32 cellular contexts compared by ENCODE assay signal in the genomic region with DNA sequence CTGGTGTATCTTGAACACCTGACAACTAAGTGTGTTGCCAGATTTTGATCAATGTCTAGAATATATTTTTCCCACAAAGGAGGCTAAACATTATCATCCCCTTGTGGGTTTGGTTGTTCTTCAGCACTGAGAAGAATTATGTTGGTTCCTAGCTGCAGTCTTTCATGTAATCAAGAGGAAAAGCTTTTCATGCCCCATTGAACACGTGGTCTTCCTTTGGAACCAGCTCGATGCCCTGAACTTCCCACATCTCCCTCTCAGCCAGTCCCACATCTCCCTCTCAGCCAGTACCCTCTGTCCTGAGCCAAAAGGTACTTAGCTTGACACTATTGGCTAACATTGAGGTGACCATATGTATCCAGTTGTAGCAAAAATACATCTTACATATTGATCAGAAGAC.
"Had no signal": no experiment of that assay in that cellular context is flagged by ENCODE, and none has a peak within 500 bp of the region (broad histone marks: within the 10 kb centered on the region; RNA-seq: fewer than 3 reads in every experiment).

No MANE protein-coding gene starts in this region.

- H3K4me3 Mint-ChIP-seq: activated CD4-positive, alpha-beta memory T cell treated with anti-CD3 and anti-CD28 coated beads for 36 hours; activated CD4-positive, alpha-beta T cell treated with anti-CD3 and anti-CD28 coated beads for 36 hours; activated CD4-positive, alpha-beta T cell treated with anti-CD3 and anti-CD28 coated beads, Interleukin-2, amount 10 ng/mL, durations not matched to agents 24 days and 14 days; activated CD8-positive, alpha-beta memory T cell treated with anti-CD3 and anti-CD28 coated beads, Interleukin-2, amount 10 ng/mL, durations not matched to agents 7 days and 5 days; activated CD8-positive, alpha-beta T cell treated with anti-CD3 and anti-CD28 coated beads, Interleukin-2, amount 10 ng/mL, durations not matched to agents 7 days and 5 days; activated naive CD4-positive, alpha-beta T cell treated with anti-CD3 and anti-CD28 coated beads, Interleukin-2, amount 10 ng/mL, durations not matched to agents 7 days and 5 days; activated naive CD8-positive, alpha-beta T cell treated with anti-CD3 and anti-CD28 coated beads, Interleukin-2, amount 10 ng/mL, durations not matched to agents 7 days and 5 days; activated T-cell treated with anti-CD3 and anti-CD28 coated beads, Interleukin-2, amount 50 U/mL, for 24 hours; activated T-cell treated with anti-CD3 and anti-CD28 coated beads, Interleukin-2, amount 50 U/mL, for 72 hours; central memory CD8-positive, alpha-beta T cell; effector memory CD8-positive, alpha-beta T cell; T-helper 17 cell; T-helper 2 cell treated with Interferon-gamma antibody and Interleukin-4, amounts not matched to agents 5 μg/mL and 100 μg/mL, for 36 hours had no signal

- FAIRE-seq: bronchial epithelial cell, frontal cortex had no signal

- H3K27ac ChIP-seq: ascending aorta, brain microvascular endothelial cell, coronary artery, heart left ventricle had no signal

- H3K4me1 Mint-ChIP-seq: activated CD4-positive, alpha-beta T cell treated with anti-CD3 and anti-CD28 coated beads for 36 hours had no signal

- H3K27ac Mint-ChIP-seq: activated CD4-positive, alpha-beta memory T cell treated with anti-CD3 and anti-CD28 coated beads for 36 hours; activated CD4-positive, alpha-beta T cell treated with anti-CD3 and anti-CD28 coated beads for 36 hours; activated CD4-positive, alpha-beta T cell treated with anti-CD3 and anti-CD28 coated beads, Interleukin-2, amount 10 ng/mL, durations not matched to agents 24 days and 14 days; activated CD8-positive, alpha-beta memory T cell treated with anti-CD3 and anti-CD28 coated beads, Interleukin-2, amount 10 ng/mL, durations not matched to agents 7 days and 5 days; activated CD8-positive, alpha-beta T cell treated with anti-CD3 and anti-CD28 coated beads, Interleukin-2, amount 10 ng/mL, durations not matched to agents 7 days and 5 days; activated naive CD4-positive, alpha-beta T cell treated with anti-CD3 and anti-CD28 coated beads, Interleukin-2, amount 10 ng/mL, durations not matched to agents 7 days and 5 days; activated naive CD8-positive, alpha-beta T cell treated with anti-CD3 and anti-CD28 coated beads, Interleukin-2, amount 10 ng/mL, durations not matched to agents 7 days and 5 days; activated T-cell treated with anti-CD3 and anti-CD28 coated beads, Interleukin-2, amount 50 U/mL, for 24 hours; activated T-cell treated with anti-CD3 and anti-CD28 coated beads, Interleukin-2, amount 50 U/mL, for 72 hours; effector memory CD8-positive, alpha-beta T cell; T-helper 17 cell; T-helper 2 cell treated with Interferon-gamma antibody and Interleukin-4, amounts not matched to agents 5 μg/mL and 100 μg/mL, for 36 hours had no signal

- H3K27me3 ChIP-seq: ascending aorta, brain microvascular endothelial cell, heart left ventricle had no signal

- H3K36me3 ChIP-seq: ascending aorta, brain microvascular endothelial cell, heart left ventricle had no signal

- H3K27me3 Mint-ChIP-seq: activated CD4-positive, alpha-beta memory T cell treated with anti-CD3 and anti-CD28 coated beads for 36 hours; activated CD4-positive, alpha-beta T cell treated with anti-CD3 and anti-CD28 coated beads for 36 hours; activated CD4-positive, alpha-beta T cell treated with anti-CD3 and anti-CD28 coated beads, Interleukin-2, amount 10 ng/mL, durations not matched to agents 24 days and 14 days; activated CD8-positive, alpha-beta memory T cell treated with anti-CD3 and anti-CD28 coated beads, Interleukin-2, amount 10 ng/mL, durations not matched to agents 7 days and 5 days; activated naive CD4-positive, alpha-beta T cell treated with anti-CD3 and anti-CD28 coated beads, Interleukin-2, amount 10 ng/mL, durations not matched to agents 7 days and 5 days; activated T-cell treated with anti-CD3 and anti-CD28 coated beads, Interleukin-2, amount 50 U/mL, for 24 hours; central memory CD8-positive, alpha-beta T cell had no signal

- H3K4me3 ChIP-seq: ascending aorta, coronary artery, heart left ventricle had no signal

- H3K9me3 ChIP-seq: ascending aorta, heart left ventricle had no signal

- H3K36me3 Mint-ChIP-seq: activated CD4-positive, alpha-beta memory T cell treated with anti-CD3 and anti-CD28 coated beads for 36 hours; activated CD8-positive, alpha-beta memory T cell treated with anti-CD3 and anti-CD28 coated beads, Interleukin-2, amount 10 ng/mL, durations not matched to agents 7 days and 5 days; activated naive CD4-positive, alpha-beta T cell treated with anti-CD3 and anti-CD28 coated beads, Interleukin-2, amount 10 ng/mL, durations not matched to agents 7 days and 5 days; activated naive CD4-positive, alpha-beta T cell treated with anti-CD3 and anti-CD28 coated beads, Interleukin-2, amount 50 U/mL, for 72 hours had no signal

- DNase-seq: activated CD4-positive, alpha-beta memory T cell treated with anti-CD3 and anti-CD28 coated beads for 36 hours; activated CD4-positive, alpha-beta T cell treated with anti-CD3 and anti-CD28 coated beads for 36 hours; activated CD4-positive, alpha-beta T cell treated with anti-CD3 and anti-CD28 coated beads, Interleukin-2, amount 10 ng/mL, durations not matched to agents 24 days and 14 days; activated CD4-positive, CD25-positive, alpha-beta regulatory T cell; activated CD4-positive, CD25-positive, alpha-beta regulatory T cell treated with anti-CD3 and anti-CD28 coated beads, Interleukin-2, amount 50 U/mL, for 72 hours; activated CD8-positive, alpha-beta memory T cell treated with anti-CD3 and anti-CD28 coated beads, Interleukin-2, amount 10 ng/mL, durations not matched to agents 7 days and 5 days; activated CD8-positive, alpha-beta memory T cell treated with anti-CD3 and anti-CD28 coated beads, Interleukin-2, amount 50 U/mL, for 4 hours; activated CD8-positive, alpha-beta T cell treated with anti-CD3 and anti-CD28 coated beads, Interleukin-2, amount 10 ng/mL, durations not matched to agents 7 days and 5 days; activated gamma-delta T cell; activated naive CD4-positive, alpha-beta T cell; activated naive CD4-positive, alpha-beta T cell treated with anti-CD3 and anti-CD28 coated beads, Interleukin-2, amount 10 ng/mL, durations not matched to agents 7 days and 5 days; activated naive CD8-positive, alpha-beta T cell treated with anti-CD3 and anti-CD28 coated beads, Interleukin-2, amount 10 ng/mL, durations not matched to agents 7 days and 5 days; activated T-cell treated with anti-CD3 and anti-CD28 coated beads, Interleukin-2, amount 50 U/mL, for 24 hours; activated T-cell treated with anti-CD3 and anti-CD28 coated beads, Interleukin-2, amount 50 U/mL, for 72 hours; brain microvascular endothelial cell; dermis blood vessel endothelial cell; effector CD4-positive, alpha-beta T cell; effector memory CD8-positive, alpha-beta T cell; erythroblast; foreskin fibroblast; glutamatergic neuron; heart left ventricle; T-helper 1 cell; T-helper 17 cell; T1000 had no signal

- ATAC-seq: activated CD4-positive, alpha-beta T cell treated with anti-CD3 and anti-CD28 coated beads for 36 hours; activated CD8-positive, alpha-beta memory T cell treated with anti-CD3 and anti-CD28 coated beads, Interleukin-2, amount 10 ng/mL, durations not matched to agents 7 days and 5 days; activated CD8-positive, alpha-beta T cell treated with anti-CD3 and anti-CD28 coated beads, Interleukin-2, amount 10 ng/mL, durations not matched to agents 7 days and 5 days; activated naive CD4-positive, alpha-beta T cell treated with anti-CD3 and anti-CD28 coated beads, Interleukin-2, amount 50 U/mL, for 72 hours; activated T-cell treated with anti-CD3 and anti-CD28 coated beads, Interleukin-2, amount 50 U/mL, for 72 hours; effector memory CD8-positive, alpha-beta T cell; heart left ventricle; T-helper 17 cell had no signal

- H3K9me3 Mint-ChIP-seq: activated CD4-positive, alpha-beta memory T cell treated with anti-CD3 and anti-CD28 coated beads for 36 hours; activated naive CD4-positive, alpha-beta T cell treated with anti-CD3 and anti-CD28 coated beads, Interleukin-2, amount 10 ng/mL, durations not matched to agents 7 days and 5 days; activated naive CD4-positive, alpha-beta T cell treated with anti-CD3 and anti-CD28 coated beads, Interleukin-2, amount 50 U/mL, for 72 hours; activated T-cell treated with anti-CD3 and anti-CD28 coated beads, Interleukin-2, amount 50 U/mL, for 24 hours; activated T-cell treated with anti-CD3 and anti-CD28 coated beads, Interleukin-2, amount 50 U/mL, for 72 hours; central memory CD8-positive, alpha-beta T cell; effector memory CD8-positive, alpha-beta T cell; T-helper 2 cell treated with Interferon-gamma antibody and Interleukin-4, amounts not matched to agents 5 μg/mL and 100 μg/mL, for 36 hours had no signal
